14 cellular contexts compared by ENCODE assay signal in genomic region chr6:113862112-113862511, GRCh38. TPM values are rescaled to one million over a fixed set of nuclear protein-coding genes. Genes with fewer than 3 reads are reported as not detected.
DNase-seq lines count a peak whose midpoint lies in the region; ATAC-seq, FAIRE-seq and TF ChIP-seq lines count a peak whose summit lies in the region.
"Had no signal": no experiment of that assay in that cellular context is flagged by ENCODE, and none has a peak within 500 bp of the region (broad histone marks: within the 10 kb centered on the region; RNA-seq: fewer than 3 reads in every experiment).

No MANE protein-coding gene starts in this region.

- in situ Hi-C loops in HepG2 (cut with HindIII; ENCODE audit: extremely low pct_ligation_motif_present, low pct_unique_long_range_greater_than_20kb): no loop called here

- TF ChIP-seq EP300 in HepG2 (IDR thresholded peaks at IDR 0.05; ENCODE audit: low read depth in 2 of 2, low read length in 2 of 2) (no peak), HepG2 (CRISPR knock-in tag; IDR thresholded peaks at IDR 0.05; ENCODE audit: borderline replicate concordance) (no peak)

- POLR2A ChIA-PET in HepG2 (lab: Yijun Ruan, JAX): interaction anchor here (0.7 to 4.8 kb wide), 2 partner anchors 11 to 220 kb away, joined by 4 to 82 read pairs; no protein-coding TSS in a partner anchor
- POLR2A ChIA-PET in MCF 10A (lab: Yijun Ruan, JAX): interaction anchor here (0.6 to 1.4 kb wide), 3 partner anchors 46 to 1424 kb away, joined by 3 to 6 read pairs (median 4); no protein-coding TSS in a partner anchor

- H3K9ac ChIP-seq in HepG2 (ENCODE audit: insufficient read depth, low read depth, low read length): no peak overlapping the region
- H3K9ac ChIP-seq in mesenchymal stem cell (ENCODE audit: low read length): peak overlapping the region; percentile 100

- H2AK5ac ChIP-seq in mesenchymal stem cell (ENCODE audit: low read length, severe bottlenecking): no peak overlapping the region

- H3K9me3 Mint-ChIP-seq in MCF 10A (ENCODE audit: unreplicated experiment): no peaks in the 10 kb centered on the region
- no peaks in the 10 kb centered on the region for H3K9me3 Mint-ChIP-seq in stimulated activated naive B cell treated with anti-CD40 and anti-IgM and Interleukin-4, amounts not matched to agents 10 μg/mL and 1 μg/mL and 100 μg/mL, for 72 hours
- H3K9me3 Mint-ChIP-seq: activated T-cell treated with anti-CD3 and anti-CD28 coated beads, Interleukin-2, amount 50 U/mL, for 24 hours; endodermal cell had no signal

- H3K36me3 ChIP-seq in HepG2 (replicated peaks in 1 of 2; ENCODE audit: control insufficient read depth in 1 of 2, insufficient read depth in 2 of 2, low read length in 2 of 2) (no peaks in the 10 kb centered on the region; a peak in 1 of 5 replicates), right lobe of liver (no peaks in the 10 kb centered on the region), mesenchymal stem cell (ENCODE audit: control insufficient read depth in 1 of 2, insufficient read depth in 2 of 2, low read depth in 1 of 2, low read length in 2 of 2) (peaks cover 14 to 20% of the 10 kb centered on the region in 2 experiments), vagina (no peaks in the 10 kb centered on the region)
- H3K36me3 ChIP-seq: adrenal gland had no signal

- TF ChIP-seq RAD21 in HepG2 (CRISPR knock-in tag; IDR thresholded peaks at IDR 0.05): no peak

- no peaks in the 10 kb centered on the region for H3K9me3 ChIP-seq in HepG2 (ENCODE audit: low read length)
- H3K9me3 ChIP-seq in right lobe of liver: no peaks in the 10 kb centered on the region
- H3K9me3 ChIP-seq in mesenchymal stem cell (ENCODE audit: control insufficient read depth, low read length): no peaks in the 10 kb centered on the region
- no peaks in the 10 kb centered on the region for H3K9me3 ChIP-seq in vagina
- H3K9me3 ChIP-seq: adrenal gland had no signal

- H3K4me3 ChIP-seq in HepG2 (replicated peaks in 1 of 3; ENCODE audit: insufficient read depth in 1 of 3, low read depth in 2 of 3, low read length in 3 of 3) (no peak overlapping the region), right lobe of liver (no peak overlapping the region), mesenchymal stem cell (ENCODE audit: insufficient read depth in 1 of 2, low read depth in 1 of 2, low read length in 2 of 2) (peak overlapping the region in 1 of 2 experiments; percentile 94), vagina (no peak overlapping the region)
- H3K4me3 ChIP-seq: adrenal gland, lung had no signal

- BruUV-seq in HepG2 (replicated peaks; lab: Mats Ljungman, UMichigan): no TSS peak
- no TSS peak for BruUV-seq in MCF 10A (replicated peaks; lab: Mats Ljungman, UMichigan)

- peaks cover 50% of the 10 kb centered on the region for H3K79me2 ChIP-seq in HepG2 (ENCODE audit: insufficient read depth, low read length)

- no peaks in the 10 kb centered on the region for H3K27me3 Mint-ChIP-seq in MCF 10A (ENCODE audit: insufficient read depth, unreplicated experiment)
- no peaks in the 10 kb centered on the region for H3K27me3 Mint-ChIP-seq in stimulated activated naive B cell treated with anti-CD40 and anti-IgM and Interleukin-4, amounts not matched to agents 10 μg/mL and 1 μg/mL and 100 μg/mL, for 72 hours

- H3K18ac ChIP-seq in mesenchymal stem cell (ENCODE audit: low read depth in 1 of 2, low read length in 2 of 2): no peak overlapping the region

- H3K4me1 Mint-ChIP-seq in MCF 10A (ENCODE audit: insufficient read depth, unreplicated experiment): peaks cover 6% of the 10 kb centered on the region
- H3K4me1 Mint-ChIP-seq in stimulated activated naive B cell treated with anti-CD40 and anti-IgM and Interleukin-4, amounts not matched to agents 10 μg/mL and 1 μg/mL and 100 μg/mL, for 72 hours: peaks cover 5 to 23% of the 10 kb centered on the region in 2 donors

- H2BK12ac ChIP-seq in mesenchymal stem cell (ENCODE audit: low read length in 2 of 2): no peak overlapping the region

- peaks cover 2% of the 10 kb centered on the region for H3K79me1 ChIP-seq in mesenchymal stem cell (replicated peaks; ENCODE audit: low read length, poor library complexity, severe bottlenecking)

- intact Hi-C loops in HepG2 (cut with micrococcal nuclease; ENCODE audit: unreplicated experiment): no loop called here
- intact Hi-C loops in right lobe of liver (cut with DNase I): no loop called here
- intact Hi-C loops in MCF 10A (cut with micrococcal nuclease): no loop called here
- intact Hi-C loops in vagina (cut with DNase I): no loop called here

- no peak overlapping the region for H4K8ac ChIP-seq in mesenchymal stem cell (ENCODE audit: low read length)

- H3K27ac ChIP-seq in HepG2 (ENCODE audit: extremely low read length, insufficient read depth, low read length) (no peak overlapping the region), right lobe of liver (no peak overlapping the region), mesenchymal stem cell (ENCODE audit: low read length, poor library complexity, severe bottlenecking) (no peak overlapping the region), vagina (peak overlapping the region; percentile 43)

- H3K23ac ChIP-seq in mesenchymal stem cell (ENCODE audit: low read length in 2 of 2): no peak overlapping the region

- no peak overlapping the region for H3K27ac Mint-ChIP-seq in MCF 10A (ENCODE audit: low read depth, unreplicated experiment)
- H3K27ac Mint-ChIP-seq in stimulated activated naive B cell treated with anti-CD40 and anti-IgM and Interleukin-4, amounts not matched to agents 10 μg/mL and 1 μg/mL and 100 μg/mL, for 72 hours: no peak overlapping the region
- H3K27ac Mint-ChIP-seq: activated T-cell treated with anti-CD3 and anti-CD28 coated beads, Interleukin-2, amount 50 U/mL, for 24 hours; endodermal cell had no signal

- no peak overlapping the region for H3K4me3 Mint-ChIP-seq in MCF 10A (ENCODE audit: unreplicated experiment)
- H3K4me3 Mint-ChIP-seq in stimulated activated naive B cell treated with anti-CD40 and anti-IgM and Interleukin-4, amounts not matched to agents 10 μg/mL and 1 μg/mL and 100 μg/mL, for 72 hours: no peak overlapping the region
- H3K4me3 Mint-ChIP-seq: activated T-cell treated with anti-CD3 and anti-CD28 coated beads, Interleukin-2, amount 50 U/mL, for 24 hours; endodermal cell had no signal

- H2AFZ ChIP-seq in HepG2 (ENCODE audit: low read length) (no peak overlapping the region), mesenchymal stem cell (ENCODE audit: low read depth, low read length) (no peak overlapping the region)

- no peak overlapping the region for H2BK5ac ChIP-seq in mesenchymal stem cell (ENCODE audit: low read depth, low read length, poor library complexity, severe bottlenecking)

- no peak overlapping the region for H3K4ac ChIP-seq in mesenchymal stem cell (ENCODE audit: low read depth in 1 of 2, low read length in 2 of 2)

- no peak for FAIRE-seq in HepG2 (lab: Jason Lieb, UNC)

- peak overlapping the region; percentile 98; the same call in 1 of the 2 replicates for H3K4me2 ChIP-seq in HepG2 (ENCODE audit: low read depth, low read length)
- H3K4me2 ChIP-seq in mesenchymal stem cell (ENCODE audit: low read length, poor library complexity, severe bottlenecking): no peak overlapping the region

- H2BK15ac ChIP-seq in mesenchymal stem cell (ENCODE audit: low read depth, poor library complexity, severe bottlenecking): no peak overlapping the region

- no peak overlapping the region for H3K14ac ChIP-seq in mesenchymal stem cell (ENCODE audit: low read length in 2 of 2)

- H3K27me3 ChIP-seq in HepG2 (ENCODE audit: control insufficient read depth in 1 of 2, insufficient read depth in 2 of 2, low read length in 2 of 2): no peaks in the 10 kb centered on the region; a peak in 1 of 5 replicates
- H3K27me3 ChIP-seq in right lobe of liver: peaks cover 0 to under 1% of the 10 kb centered on the region in 2 donors
- H3K27me3 ChIP-seq in mesenchymal stem cell (ENCODE audit: control insufficient read depth in 1 of 2, insufficient read depth in 1 of 2, low read length in 2 of 2): no peaks in the 10 kb centered on the region
- H3K27me3 ChIP-seq in vagina: no peaks in the 10 kb centered on the region

- peaks cover 29% of the 10 kb centered on the region for H4K20me1 ChIP-seq in HepG2 (ENCODE audit: insufficient read depth, low read length)

- no peak overlapping the region for H2BK120ac ChIP-seq in mesenchymal stem cell (ENCODE audit: low read depth, low read length)

- peaks cover 23% of the 10 kb centered on the region for H3K36me3 Mint-ChIP-seq in MCF 10A (ENCODE audit: insufficient read depth, unreplicated experiment)
- H3K36me3 Mint-ChIP-seq in stimulated activated naive B cell treated with anti-CD40 and anti-IgM and Interleukin-4, amounts not matched to agents 10 μg/mL and 1 μg/mL and 100 μg/mL, for 72 hours: peaks cover 4 to 19% of the 10 kb centered on the region in 2 donors

- no peak for TF ChIP-seq POLR2A in HepG2 (IDR thresholded peaks at IDR 0.05; ENCODE audit: insufficient read depth in 1 of 2, low read depth in 2 of 2, low read length in 2 of 2)
- no peak for TF ChIP-seq POLR2A in right lobe of liver (IDR thresholded peaks at IDR 0.05)
- no peak for TF ChIP-seq POLR2A in vagina (IDR thresholded peaks at IDR 0.05)

- ATAC-seq in HepG2 (no peak), right lobe of liver (no peak)
- no peak for ATAC-seq in stimulated activated naive B cell treated with anti-CD40 and anti-IgM and Interleukin-4, amounts not matched to agents 10 μg/mL and 1 μg/mL and 100 μg/mL, for 72 hours (replicated peaks)
- ATAC-seq: stimulated activated naive CD8-positive, alpha-beta T cell treated with anti-CD3 and anti-CD28 coated beads, Interleukin-15, Interleukin-2, amounts not matched to agents 100 U/mL and 50 U/mL, for 24 hours had no signal

- CTCF ChIA-PET in HepG2 (lab: Yijun Ruan, JAX; ENCODE audit: low intra/inter-chr PET ratio, low total read pairs): no interaction called here
- CTCF ChIA-PET in MCF 10A (lab: Yijun Ruan, JAX): interaction anchor here (1.8 kb wide), 1 partner anchor 46 kb away, joined by 7 read pairs; no protein-coding TSS in a partner anchor

- DNase-seq in HepG2 (ENCODE audit: low spot score) (no peak), right lobe of liver (no peak), MCF 10A (ENCODE audit: unreplicated experiment) (peak; percentile 46), mesenchymal stem cell (no peak), vagina (ENCODE audit: extremely low spot score in 2 of 2) (no peak), GM10266 (ENCODE audit: extremely low spot score) (no peak), middle frontal gyrus (ENCODE audit: extremely low spot score, low spot score) (no peak)
- no peak for DNase-seq in stimulated activated naive B cell treated with anti-CD40 and anti-IgM and Interleukin-4, amounts not matched to agents 10 μg/mL and 1 μg/mL and 100 μg/mL, for 72 hours
- DNase-seq: activated T-cell treated with anti-CD3 and anti-CD28 coated beads, Interleukin-2, amount 50 U/mL, for 24 hours; adrenal gland; endodermal cell; NCI-H82; stimulated activated naive CD8-positive, alpha-beta T cell treated with anti-CD3 and anti-CD28 coated beads, Interleukin-15, Interleukin-2, amounts not matched to agents 100 U/mL and 50 U/mL, for 24 hours had no signal

- H3K4me1 ChIP-seq in HepG2 (ENCODE audit: insufficient read depth, low read length) (peaks cover 20% of the 10 kb centered on the region), right lobe of liver (peaks cover 0 to 8% (median 0%) of the 10 kb centered on the region in 4 donors), mesenchymal stem cell (ENCODE audit: control insufficient read depth, insufficient read depth, low read depth, low read length) (peaks cover 2% of the 10 kb centered on the region), vagina (peaks cover 20% of the 10 kb centered on the region)

- TF ChIP-seq CTCF in HepG2 (CRISPR knock-in tag; IDR thresholded peaks at IDR 0.05) (no peak), right lobe of liver (IDR thresholded peaks at IDR 0.05) (no peak), MCF 10A (IDR thresholded peaks at IDR 0.05; ENCODE audit: unreplicated experiment) (no peak), vagina (IDR thresholded peaks at IDR 0.05) (no peak), GM10266 (IDR thresholded peaks at IDR 0.05; ENCODE audit: control insufficient read depth, insufficient read depth, low read depth, missing control alignments) (no peak)

- H4K91ac ChIP-seq in mesenchymal stem cell (ENCODE audit: low read length): no peak overlapping the region

RNA-seq across cellular contexts. Expression of gene MARCKS, which starts 5.0 kb away (rescaled TPM):
- 39.5 and 46.7 TPM in 2 replicates for total RNA-seq in HepG2 (2016; rRNA removed; fragmentation: Illumina TruSeq; extraction: Trizol)
- 2.8 and 3.4 TPM in 2 replicates for total RNA-seq in HepG2 (2016; cell fraction: cytosol; rRNA removed; fragmentation: Illumina TruSeq; extraction: Trizol; ENCODE audit: low read depth)
- 39.2 and 41.6 TPM in 2 replicates for total RNA-seq in HepG2 (2016; cell fraction: insoluble cytoplasmic fraction; rRNA removed; fragmentation: Illumina TruSeq; extraction: Trizol)
- 15.5 and 19.6 TPM in 2 replicates for total RNA-seq in HepG2 (2016; cell fraction: membrane; rRNA removed; fragmentation: Illumina TruSeq; extraction: Trizol)
- total RNA-seq in HepG2 (2016; cell fraction: nucleus; rRNA removed; fragmentation: Illumina TruSeq; extraction: Trizol): 34.9 and 35.7 TPM in 2 replicates
- 24.3 and 30.5 TPM in 2 replicates for polyA plus RNA-seq in HepG2 (2011; rRNA removed)
- 12.3 and 17.5 TPM in 2 replicates for polyA plus RNA-seq in HepG2 (2011; cell fraction: cytosol; rRNA removed)
- 7.7 and 10.1 TPM in 2 replicates for polyA plus RNA-seq in HepG2 (2011; cell fraction: nucleus; rRNA removed)
- polyA plus RNA-seq in HepG2 (2012): 46.4 and 60.2 TPM in 2 replicates
- polyA plus RNA-seq in HepG2 (2016; cell fraction: cytosol; fragmentation: Illumina TruSeq; extraction: Trizol; ENCODE audit: low read depth): 4.2 and 4.7 TPM in 2 replicates
- 53.4 and 58.8 TPM in 2 replicates for polyA plus RNA-seq in HepG2 (2016; cell fraction: insoluble cytoplasmic fraction; fragmentation: Illumina TruSeq; extraction: Trizol; ENCODE audit: low read depth)
- 14.5 and 14.9 TPM in 2 replicates for polyA plus RNA-seq in HepG2 (2016; cell fraction: membrane; fragmentation: Illumina TruSeq; extraction: Trizol; ENCODE audit: low read depth)
- 42.7 and 48.0 TPM in 2 replicates for polyA plus RNA-seq in HepG2 (2016; cell fraction: nucleus; fragmentation: Illumina TruSeq; extraction: Trizol; ENCODE audit: insufficient read depth, low read depth)
- 0.07 and 12.9 TPM in 2 replicates for polyA minus RNA-seq in HepG2 (2011; rRNA and poly(A)+ RNA removed; ENCODE audit: low replicate concordance)
- 32.4 and 32.5 TPM in 2 replicates for polyA minus RNA-seq in HepG2 (2011; cell fraction: cytosol; rRNA and poly(A)+ RNA removed)
- 18.7 and 19.6 TPM in 2 replicates for polyA minus RNA-seq in HepG2 (2011; cell fraction: nucleus; rRNA and poly(A)+ RNA removed)
- 10 to 100 TPM in 5 of 6 experiments, 1 to 10 TPM in 1; 5.2 to 29.9 (median 16.8) TPM for total RNA-seq in right lobe of liver
- total RNA-seq in MCF 10A (2022): 39.3 and 59.9 TPM in 2 replicates
- polyA plus RNA-seq in mesenchymal stem cell (2013, experiment 1 of 2): 133 TPM
- polyA plus RNA-seq in mesenchymal stem cell (2013, experiment 2 of 2): 131 TPM
- total RNA-seq in vagina: 46.4 TPM
